8 cellular contexts compared by ENCODE assay signal in genomic region chr1:21262282-21263051, GRCh38. TPM values are rescaled to one million over a fixed set of nuclear protein-coding genes. Genes with fewer than 3 reads are reported as not detected.
A peak's percentile ranks its signal among the peaks of the same experiment; 100 is the strongest.
DNase-seq lines count a peak whose midpoint lies in the region; ATAC-seq and TF ChIP-seq lines count a peak whose summit lies in the region.

No MANE protein-coding gene starts in this region.

- peaks cover 33 to 82% (median 61%) of the 10 kb centered on the region in 9 donors for H3K4me1 ChIP-seq in heart right ventricle

- ATAC-seq in activated CD8-positive, alpha-beta memory T cell treated with anti-CD3 and anti-CD28 coated beads, Interleukin-2, amount 10 ng/mL, durations not matched to agents 7 days and 5 days, result no peak
- peak; percentile 64 to 91 (median 78) for ATAC-seq in heart right ventricle

- DNase-seq in activated CD8-positive, alpha-beta memory T cell treated with anti-CD3 and anti-CD28 coated beads, Interleukin-2, amount 10 ng/mL, durations not matched to agents 7 days and 5 days, result no peak
- DNase-seq in activated CD8-positive, alpha-beta memory T cell treated with anti-CD3 and anti-CD28 coated beads for 24 hours, result no peak
- DNase-seq in heart right ventricle (peak; percentile 79 to 87), pulmonary artery endothelial cell (ENCODE audit: low read depth, low spot score) (peak; percentile 51), midbrain (lab: John Stamatoyannopoulos, UW) (no peak), RKO (ENCODE audit: low spot score) (no peak), NOMO-1 treated with DMSO at 0.1 percent for 48 hours (lab: John Stamatoyannopoulos, UW; ENCODE audit: unreplicated experiment) (no peak)

- no peak overlapping the region for H3K4me3 Mint-ChIP-seq in activated CD8-positive, alpha-beta memory T cell treated with anti-CD3 and anti-CD28 coated beads, Interleukin-2, amount 10 ng/mL, durations not matched to agents 7 days and 5 days
- H3K4me3 Mint-ChIP-seq in activated naive CD8-positive, alpha-beta T cell, result no peak overlapping the region

- no peaks in the 10 kb centered on the region for H3K27me3 Mint-ChIP-seq in activated CD8-positive, alpha-beta memory T cell treated with anti-CD3 and anti-CD28 coated beads, Interleukin-2, amount 10 ng/mL, durations not matched to agents 7 days and 5 days
- no peaks in the 10 kb centered on the region for H3K27me3 Mint-ChIP-seq in activated naive CD8-positive, alpha-beta T cell

- peak overlapping the region in 8 of 10 donors; percentile 1 to 36 (median 12) for H3K4me3 ChIP-seq in heart right ventricle

- peaks cover 47% of the 10 kb centered on the region for H3K4me1 Mint-ChIP-seq in activated CD8-positive, alpha-beta memory T cell treated with anti-CD3 and anti-CD28 coated beads, Interleukin-2, amount 10 ng/mL, durations not matched to agents 7 days and 5 days
- peaks cover 43% of the 10 kb centered on the region for H3K4me1 Mint-ChIP-seq in activated naive CD8-positive, alpha-beta T cell (ENCODE audit: low read depth)

- no peak for TF ChIP-seq CTCF in heart right ventricle (IDR thresholded peaks at IDR 0.05)

- WGBS in heart right ventricle, 2 donors, result 17 to 19% methylated on average over 23 of the region's 23 CpGs

- peak overlapping the region; percentile 92 to 98 (median 96) for H3K27ac ChIP-seq in heart right ventricle

- peaks cover 24% of the 10 kb centered on the region for H3K36me3 Mint-ChIP-seq in activated CD8-positive, alpha-beta memory T cell treated with anti-CD3 and anti-CD28 coated beads, Interleukin-2, amount 10 ng/mL, durations not matched to agents 7 days and 5 days
- peaks cover 4% of the 10 kb centered on the region for H3K36me3 Mint-ChIP-seq in activated naive CD8-positive, alpha-beta T cell

- intact Hi-C loops in heart right ventricle (cut with DNase I), result loop anchor here in 4 of 10 donors (1.0 to 5.0 kb wide), 5 partner anchors 16 to 85 kb away; no protein-coding TSS in a partner anchor

- CTCF ChIA-PET in activated CD8-positive, alpha-beta memory T cell treated with anti-CD3 and anti-CD28 coated beads, Interleukin-2, amount 10 ng/mL, durations not matched to agents 7 days and 5 days (lab: Charles Lee), result interaction anchor here (0.8 to 1.8 kb wide), 5 partner anchors 8 to 46 kb away, joined by 3 to 20 read pairs (median 3); no protein-coding TSS in a partner anchor

- peaks cover 0 to 69% (median 8%) of the 10 kb centered on the region in 9 donors for H3K36me3 ChIP-seq in heart right ventricle

- no peaks in the 10 kb centered on the region for H3K9me3 ChIP-seq in heart right ventricle

- no peaks in the 10 kb centered on the region for H3K27me3 ChIP-seq in heart right ventricle

- no peaks in the 10 kb centered on the region for H3K9me3 Mint-ChIP-seq in activated CD8-positive, alpha-beta memory T cell treated with anti-CD3 and anti-CD28 coated beads, Interleukin-2, amount 10 ng/mL, durations not matched to agents 7 days and 5 days (ENCODE audit: low read depth)
- H3K9me3 Mint-ChIP-seq in activated naive CD8-positive, alpha-beta T cell (ENCODE audit: low read depth), result no peaks in the 10 kb centered on the region

- peak overlapping the region; percentile 74 for H3K27ac Mint-ChIP-seq in activated CD8-positive, alpha-beta memory T cell treated with anti-CD3 and anti-CD28 coated beads, Interleukin-2, amount 10 ng/mL, durations not matched to agents 7 days and 5 days
- H3K27ac Mint-ChIP-seq in activated naive CD8-positive, alpha-beta T cell, result peak overlapping the region; percentile 81

RNA-seq across cellular contexts. Expression of gene ECE1, which starts 27.8 kb away (rescaled TPM):
- total RNA-seq in activated CD8-positive, alpha-beta memory T cell treated with anti-CD3 and anti-CD28 coated beads, Interleukin-2, amount 10 ng/mL, durations not matched to agents 7 days and 5 days, result 10 to 100 TPM; 46.6 to 87.5 TPM
- total RNA-seq in heart right ventricle (10 to 100 TPM; 30.6 to 81.8 (median 53.1) TPM), pulmonary artery endothelial cell (371 and 382 TPM in 2 replicates)
- 10 to 100 TPM; 41.4 to 44.7 TPM for polyA plus RNA-seq in heart right ventricle

Comparison
In these comparisons a context has a peak if more than half of its experiments do, and no peak if none do; other contexts are left out.
1. DNase-seq: peak in heart right ventricle (2 of 2) and pulmonary artery endothelial cell (single experiment); none in activated CD8-positive, alpha-beta memory T cell treated with anti-CD3 and anti-CD28 coated beads, Interleukin-2, amount 10 ng/mL, durations not matched to agents 7 days and 5 days (single experiment), activated CD8-positive, alpha-beta memory T cell treated with anti-CD3 and anti-CD28 coated beads for 24 hours (single experiment), midbrain (single experiment), RKO (single experiment) and NOMO-1 treated with DMSO at 0.1 percent for 48 hours (single experiment).